In genomic region chr2:23603581-23603980, GRCh38 we compare ENCODE assay signal across 21 cellular contexts.
DNase-seq lines count a peak whose midpoint lies in the region; ATAC-seq and TF ChIP-seq lines count a peak whose summit lies in the region.
"Had no signal": no experiment of that assay in that cellular context is flagged by ENCODE, and none has a peak within 500 bp of the region (broad histone marks: within the 10 kb centered on the region; RNA-seq: fewer than 3 reads in every experiment).

No MANE protein-coding gene starts in this region.

- TF ChIP-seq CTCF in lower lobe of right lung (IDR thresholded peaks at IDR 0.05) (no peak), prostate gland (IDR thresholded peaks at IDR 0.05) (no peak), tibial artery (IDR thresholded peaks at IDR 0.05) (no peak), coronary artery (IDR thresholded peaks at IDR 0.05) (no peak)
- TF ChIP-seq CTCF in CD8-positive, alpha-beta T cell (IDR thresholded peaks at IDR 0.05): no peak

- POLR2A ChIA-PET in CD8-positive, alpha-beta T cell (lab: Charles Lee): no interaction called here

- H3K36me3 ChIP-seq in lower lobe of right lung (no peaks in the 10 kb centered on the region), prostate gland (no peaks in the 10 kb centered on the region), tibial artery (no peaks in the 10 kb centered on the region)
- H3K36me3 ChIP-seq in CD8-positive, alpha-beta T cell (ENCODE audit: insufficient read depth, low read length): no peaks in the 10 kb centered on the region

- 81% methylated on average over 12 of the region's 12 CpGs for WGBS in prostate gland

- H3K4me3 ChIP-seq in lower lobe of right lung (no peak overlapping the region), prostate gland (no peak overlapping the region), tibial artery (no peak overlapping the region), coronary artery (no peak overlapping the region)
- no peak overlapping the region for H3K4me3 ChIP-seq in CD8-positive, alpha-beta T cell (ENCODE audit: low read depth, low read length)
- H3K4me3 ChIP-seq: GM12878 had no signal

- H3K27me3 ChIP-seq in lower lobe of right lung (ENCODE audit: low read depth): no peaks in the 10 kb centered on the region
- no peaks in the 10 kb centered on the region for H3K27me3 ChIP-seq in prostate gland (replicated peaks; ENCODE audit: insufficient read depth)
- no peaks in the 10 kb centered on the region for H3K27me3 ChIP-seq in tibial artery
- no peaks in the 10 kb centered on the region for H3K27me3 ChIP-seq in CD8-positive, alpha-beta T cell (ENCODE audit: insufficient read depth, low read length)

- H3K9me3 ChIP-seq in lower lobe of right lung (no peaks in the 10 kb centered on the region), prostate gland (no peaks in the 10 kb centered on the region), tibial artery (no peaks in the 10 kb centered on the region)
- peaks cover 7% of the 10 kb centered on the region for H3K9me3 ChIP-seq in CD8-positive, alpha-beta T cell (ENCODE audit: low read length)

- no peak overlapping the region for H3K4me3 Mint-ChIP-seq in CD8-positive, alpha-beta T cell
- H3K4me3 Mint-ChIP-seq: CD4-positive, alpha-beta T cell; IgD-negative memory B cell had no signal

- no peak for DNase-seq in left ventricle myocardium superior
- DNase-seq in cardiac septum (ENCODE audit: low spot score): no peak
- DNase-seq in lower lobe of right lung: peak; percentile 30
- no peak for DNase-seq in prostate gland (ENCODE audit: low spot score)
- no peak for DNase-seq in tibial artery
- DNase-seq in CD8-positive, alpha-beta T cell: no peak
- no peak for DNase-seq in coronary artery (ENCODE audit: low spot score)
- no peak for DNase-seq in activated naive CD4-positive, alpha-beta T cell treated with Interleukin-2 at 50 U/mL for 16 hours
- DNase-seq: Calu3; CD4-positive, alpha-beta T cell; GF-D8; HCEC 1CT; Karpas-422; NCI-H1417 treated with DMSO at 0.1 percent for 48 hours; NCI-H187 treated with DMSO at 0.1 percent for 48 hours; NCI-H226; NCI-H524; NCI-H82; OCI-M1 had no signal

- ATAC-seq in left ventricle myocardium superior: peak; percentile 24
- ATAC-seq in lower lobe of right lung: no peak
- ATAC-seq in CD8-positive, alpha-beta T cell: no peak
- ATAC-seq: GM12878 had no signal

- no peaks in the 10 kb centered on the region for H3K4me1 ChIP-seq in lower lobe of right lung
- no peaks in the 10 kb centered on the region for H3K4me1 ChIP-seq in prostate gland (replicated peaks)
- peaks cover 0 to 23% (median 4%) of the 10 kb centered on the region in 4 donors for H3K4me1 ChIP-seq in tibial artery
- H3K4me1 ChIP-seq in CD8-positive, alpha-beta T cell (ENCODE audit: insufficient read depth, low read length): no peaks in the 10 kb centered on the region

- H3K36me3 Mint-ChIP-seq in CD8-positive, alpha-beta T cell: no peaks in the 10 kb centered on the region

- intact Hi-C loops in left ventricle myocardium superior (cut with micrococcal nuclease): no loop called here
- intact Hi-C loops in cardiac septum (cut with DNase I): no loop called here
- intact Hi-C loops in lower lobe of right lung (cut with DNase I): no loop called here
- intact Hi-C loops in prostate gland (cut with DNase I): loop anchor here (5.0 kb wide), 2 partner anchors 36 to 81 kb away; no protein-coding TSS in a partner anchor
- intact Hi-C loops in tibial artery (cut with DNase I; ENCODE audit: low total_unique reads): no loop called here
- intact Hi-C loops in CD8-positive, alpha-beta T cell (cut with DNase I, micrococcal nuclease): no loop called here

- no peak overlapping the region for H3K27ac Mint-ChIP-seq in CD8-positive, alpha-beta T cell
- H3K27ac Mint-ChIP-seq: CD4-positive, alpha-beta T cell; IgD-negative memory B cell had no signal

- no peaks in the 10 kb centered on the region for H3K27me3 Mint-ChIP-seq in CD8-positive, alpha-beta T cell (ENCODE audit: low read depth)
- H3K27me3 Mint-ChIP-seq: CD4-positive, alpha-beta T cell; IgD-negative memory B cell had no signal

- H3K27ac ChIP-seq in lower lobe of right lung (no peak overlapping the region), prostate gland (peak overlapping the region; percentile 75 to 77), tibial artery (peak overlapping the region; percentile 70 to 74), coronary artery (no peak overlapping the region)
- H3K27ac ChIP-seq in CD8-positive, alpha-beta T cell (ENCODE audit: low read depth, low read length): no peak overlapping the region

- CTCF ChIA-PET in CD8-positive, alpha-beta T cell (lab: Charles Lee): no interaction called here

- H3K4me1 Mint-ChIP-seq in CD8-positive, alpha-beta T cell (ENCODE audit: low read depth): no peaks in the 10 kb centered on the region
- H3K4me1 Mint-ChIP-seq: IgD-negative memory B cell had no signal

- no peak for TF ChIP-seq POLR2A in prostate gland (IDR thresholded peaks at IDR 0.05)

- H3K9me3 Mint-ChIP-seq in CD8-positive, alpha-beta T cell: peaks cover 5% of the 10 kb centered on the region
- H3K9me3 Mint-ChIP-seq: CD4-positive, alpha-beta T cell had no signal

Comparison
In these comparisons a context has a peak if more than half of its experiments do, and no peak if none do; other contexts are left out.
1. H3K27ac ChIP-seq: peak in prostate gland (2 of 2) and tibial artery (2 of 2); none in lower lobe of right lung (single experiment), CD8-positive, alpha-beta T cell (single experiment) and coronary artery (0 of 2).